ENCODE assay signal across 8 cellular contexts in the genomic region with DNA sequence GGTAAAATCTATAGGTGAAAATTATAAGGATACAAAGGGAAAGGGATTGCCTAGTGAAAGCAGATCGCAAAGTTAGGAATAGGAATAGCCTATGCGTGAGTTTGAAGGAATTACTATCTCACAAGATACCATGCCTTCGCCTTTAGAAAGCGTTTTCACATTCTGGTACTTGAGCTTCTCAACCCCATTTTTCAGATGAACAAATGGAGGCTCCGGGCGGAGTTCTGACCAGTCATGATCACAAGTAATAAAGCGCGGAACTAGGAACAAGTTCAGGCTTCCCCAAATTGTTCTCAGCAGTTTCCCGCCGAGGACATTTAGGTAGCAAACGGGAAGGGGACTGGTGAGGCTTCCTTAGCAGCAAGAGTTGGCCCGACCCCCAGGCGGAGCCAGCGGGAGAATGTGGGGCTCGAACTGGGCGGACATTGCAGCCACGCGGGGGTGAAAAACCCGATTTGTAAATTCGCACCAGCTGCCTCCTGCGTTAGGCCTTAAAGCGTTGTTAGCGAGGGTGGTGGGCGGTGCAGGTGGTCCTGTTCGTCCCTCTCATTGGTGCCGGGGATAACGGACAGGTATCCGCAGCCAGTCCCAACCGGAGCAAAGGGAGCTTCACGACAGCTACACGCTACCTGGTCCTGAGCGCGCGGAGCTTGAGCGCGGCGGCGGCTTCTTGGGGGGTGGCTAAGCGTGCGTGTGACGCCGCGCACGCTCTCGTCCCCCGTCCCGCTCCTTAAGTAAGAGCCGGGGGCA. TPM values are rescaled to one million over a fixed set of nuclear protein-coding genes. Genes with fewer than 3 reads are reported as not detected.
DNase-seq lines count a peak whose midpoint lies in the region; ATAC-seq and TF ChIP-seq lines count a peak whose summit lies in the region.

No MANE protein-coding gene starts in this region.

- no peaks in the 10 kb centered on the region for H3K36me3 Mint-ChIP-seq in activated CD4-positive, alpha-beta memory T cell treated with anti-CD3 and anti-CD28 coated beads for 36 hours

- DNase-seq in activated CD4-positive, alpha-beta memory T cell treated with anti-CD3 and anti-CD28 coated beads for 36 hours: peak; percentile 90
- DNase-seq in lung (ENCODE audit: low spot score) (peak; percentile 88), KG1 (lab: John Stamatoyannopoulos, UW) (no peak)
- DNase-seq in stimulated activated CD4-positive, alpha-beta T cell treated with anti-CD3 and anti-CD28 coated beads, Interleukin-4, amount 100 ng/mL, for 4 hours: peak; percentile 73 to 86

- H4K20me1 ChIP-seq in DOHH2 (ENCODE audit: control insufficient read depth, insufficient read depth, low read depth, low read length): no peaks in the 10 kb centered on the region

- no peak overlapping the region for H3K27ac ChIP-seq in DOHH2 (ENCODE audit: low read depth, low read length)
- no peak overlapping the region for H3K27ac ChIP-seq in ectodermal cell (ENCODE audit: insufficient read depth, low read depth, low read length, poor library complexity, severe bottlenecking)
- peak overlapping the region; percentile 32 to 75 for H3K27ac ChIP-seq in lung (ENCODE audit: low read depth in 1 of 2, low read length in 1 of 2)

- H3K27ac Mint-ChIP-seq in activated CD4-positive, alpha-beta memory T cell treated with anti-CD3 and anti-CD28 coated beads for 36 hours: no peak overlapping the region

- H3K4me1 ChIP-seq in DOHH2 (ENCODE audit: control insufficient read depth, low read length) (peaks cover 15% of the 10 kb centered on the region), ectodermal cell (ENCODE audit: control insufficient read depth, insufficient read depth, low read length) (peaks cover 11% of the 10 kb centered on the region), lung (ENCODE audit: control insufficient read depth in 2 of 2, insufficient read depth in 2 of 2, low read length in 2 of 2) (no peaks in the 10 kb centered on the region)

- 20 to 21% methylated on average over 48 of the region's 48 CpGs for WGBS in ectodermal cell, 2 experiments
- 9 to 12% methylated on average over 48 of the region's 48 CpGs for WGBS in lung, 2 donors

- POLR2A ChIA-PET in activated CD4-positive, alpha-beta memory T cell treated with anti-CD3 and anti-CD28 coated beads for 36 hours (lab: Charles Lee): interaction anchor here (0.7 to 1.6 kb wide), 4 partner anchors 10 to 59 kb away, joined by 3 to 7 read pairs (median 4); a partner anchor contains a TSS

- H3K9me3 ChIP-seq in DOHH2 (ENCODE audit: control insufficient read depth, insufficient read depth, low read length): no peaks in the 10 kb centered on the region
- H3K9me3 ChIP-seq in ectodermal cell (ENCODE audit: control insufficient read depth, low read length): no peaks in the 10 kb centered on the region
- no peaks in the 10 kb centered on the region for H3K9me3 ChIP-seq in lung (ENCODE audit: control insufficient read depth in 2 of 2, insufficient read depth in 1 of 2, low read length in 1 of 2)

- H3F3A ChIP-seq in DOHH2 (ENCODE audit: control insufficient read depth, insufficient read depth): no peaks in the 10 kb centered on the region

- no peaks in the 10 kb centered on the region for H3K79me2 ChIP-seq in DOHH2 (ENCODE audit: control insufficient read depth, low read length)

- no peaks in the 10 kb centered on the region for H3K9me2 ChIP-seq in DOHH2 (replicated peaks; ENCODE audit: control insufficient read depth, low read length)

- intact Hi-C loops in activated CD4-positive, alpha-beta memory T cell treated with anti-CD3 and anti-CD28 coated beads for 36 hours (cut with micrococcal nuclease): no loop called here

- CTCF ChIA-PET in activated CD4-positive, alpha-beta memory T cell treated with anti-CD3 and anti-CD28 coated beads for 36 hours (lab: Charles Lee): interaction anchor here (0.8 to 2.8 kb wide), 6 partner anchors 12 to 83 kb away, joined by 3 to 15 read pairs (median 4); a partner anchor contains a TSS

- peak overlapping the region; percentile 51 for H3K4me3 ChIP-seq in DOHH2 (ENCODE audit: low read length)
- H3K4me3 ChIP-seq in ectodermal cell (ENCODE audit: insufficient read depth, low read depth, low read length): peak overlapping the region; percentile 33
- H3K4me3 ChIP-seq in lung: peak overlapping the region; percentile 11

- peaks cover 4% of the 10 kb centered on the region for H3K27me3 Mint-ChIP-seq in activated CD4-positive, alpha-beta memory T cell treated with anti-CD3 and anti-CD28 coated beads for 36 hours

- H3K36me3 ChIP-seq in DOHH2 (ENCODE audit: control insufficient read depth, low read length) (no peaks in the 10 kb centered on the region), ectodermal cell (ENCODE audit: control insufficient read depth, insufficient read depth, low read length) (peaks cover 5% of the 10 kb centered on the region), lung (ENCODE audit: control insufficient read depth in 2 of 2, insufficient read depth in 2 of 2, low read length in 2 of 2) (peaks cover 0 to 6% of the 10 kb centered on the region in 2 donors)

- peak; percentile 90 for ATAC-seq in HG02981 (IDR thresholded peaks at IDR 0.05; ENCODE audit: unreplicated experiment)
- ATAC-seq in lung (ENCODE audit: insufficient read depth, low FRiP score): peak; percentile 93
- ATAC-seq in HG02938 (IDR thresholded peaks at IDR 0.05; ENCODE audit: unreplicated experiment): no peak

- 0 out of 2 replicates have a peak, but pooled peaks cover 4% of the 10 kb centered on the region for H3K27me3 ChIP-seq in DOHH2 (ENCODE audit: control insufficient read depth, low read length)
- H3K27me3 ChIP-seq in ectodermal cell (ENCODE audit: control insufficient read depth, insufficient read depth, low read length, poor library complexity, severe bottlenecking): peaks cover 32% of the 10 kb centered on the region
- no peaks in the 10 kb centered on the region for H3K27me3 ChIP-seq in lung (ENCODE audit: control insufficient read depth, insufficient read depth)

- H3K4me1 Mint-ChIP-seq in activated CD4-positive, alpha-beta memory T cell treated with anti-CD3 and anti-CD28 coated beads for 36 hours (ENCODE audit: low read depth): peaks cover 13% of the 10 kb centered on the region

- peak overlapping the region; percentile 55 for H3K4me2 ChIP-seq in DOHH2 (ENCODE audit: low read length)

- H3K4me3 Mint-ChIP-seq in activated CD4-positive, alpha-beta memory T cell treated with anti-CD3 and anti-CD28 coated beads for 36 hours: peak overlapping the region; percentile 72

- TF ChIP-seq CTCF in DOHH2 (IDR thresholded peaks at IDR 0.05; ENCODE audit: low read depth, low read length, poor library complexity, severe bottlenecking) (no peak), lung (IDR thresholded peaks at IDR 0.05; ENCODE audit: control extremely low read depth, extremely low read depth) (no peak)

- H3K9me3 Mint-ChIP-seq in activated CD4-positive, alpha-beta memory T cell treated with anti-CD3 and anti-CD28 coated beads for 36 hours: no peaks in the 10 kb centered on the region

RNA-seq across cellular contexts. Expression of a gene that starts 15.4 kb away (rescaled TPM):
- 1 to 10 TPM; 1.9 to 2.5 TPM for total RNA-seq in activated CD4-positive, alpha-beta memory T cell treated with anti-CD3 and anti-CD28 coated beads for 36 hours
- polyA plus RNA-seq in ectodermal cell (2013, experiment 1 of 4): 23.8 TPM
- polyA plus RNA-seq in ectodermal cell (2013, experiment 2 of 4): 24.3 TPM
- 18.8 TPM for polyA plus RNA-seq in ectodermal cell (2013, experiment 3 of 4)
- 21.4 TPM for polyA plus RNA-seq in ectodermal cell (2013, experiment 4 of 4)
- total RNA-seq in lung: 1 to 10 TPM; 6.4 to 9.8 TPM
- 1 to 10 TPM; 6.3 to 6.7 TPM for polyA plus RNA-seq in lung

RNA-seq across cellular contexts. Expression of a gene that starts 25.4 kb away (rescaled TPM):
- total RNA-seq in activated CD4-positive, alpha-beta memory T cell treated with anti-CD3 and anti-CD28 coated beads for 36 hours: 10 to 100 TPM; 24.2 to 26.7 TPM
- polyA plus RNA-seq in ectodermal cell (2013, experiment 1 of 4): not detected
- not detected for polyA plus RNA-seq in ectodermal cell (2013, experiment 2 of 4)
- not detected for polyA plus RNA-seq in ectodermal cell (2013, experiment 3 of 4)
- not detected for polyA plus RNA-seq in ectodermal cell (2013, experiment 4 of 4)
- 10 to 100 TPM in 1 of 2 donors, 1 to 10 TPM in 1; 3.4 to 11.3 TPM for total RNA-seq in lung
- polyA plus RNA-seq in lung: 10 to 100 TPM; 26.6 to 31.8 TPM

RNA-seq across cellular contexts. Expression of a gene that starts 34.7 kb away (rescaled TPM):
- total RNA-seq in activated CD4-positive, alpha-beta memory T cell treated with anti-CD3 and anti-CD28 coated beads for 36 hours: 1 to 10 TPM; 1.8 to 2.6 TPM
- 14.8 TPM for polyA plus RNA-seq in ectodermal cell (2013, experiment 1 of 4)
- polyA plus RNA-seq in ectodermal cell (2013, experiment 2 of 4): 10.8 TPM
- 10.7 TPM for polyA plus RNA-seq in ectodermal cell (2013, experiment 3 of 4)
- 13.0 TPM for polyA plus RNA-seq in ectodermal cell (2013, experiment 4 of 4)
- total RNA-seq in lung: 10 to 100 TPM in 1 of 2 donors, 1 to 10 TPM in 1; 4.9 to 12.7 TPM
- polyA plus RNA-seq in lung: 1 to 10 TPM; 5.1 to 5.3 TPM

RNA-seq across cellular contexts. Expression of a gene that starts 34.9 kb away (rescaled TPM):
- 10 to 100 TPM; 67.5 to 67.8 TPM for total RNA-seq in activated CD4-positive, alpha-beta memory T cell treated with anti-CD3 and anti-CD28 coated beads for 36 hours
- polyA plus RNA-seq in ectodermal cell (2013, experiment 1 of 4): 41.6 TPM
- polyA plus RNA-seq in ectodermal cell (2013, experiment 2 of 4): 40.0 TPM
- 39.3 TPM for polyA plus RNA-seq in ectodermal cell (2013, experiment 3 of 4)
- polyA plus RNA-seq in ectodermal cell (2013, experiment 4 of 4): 42.8 TPM
- total RNA-seq in lung: 10 to 100 TPM; 30.0 to 31.3 TPM
- 10 to 100 TPM; 50.7 to 73.8 TPM for polyA plus RNA-seq in lung

RNA-seq across cellular contexts. Expression of a gene that starts 44.8 kb away (rescaled TPM):
- total RNA-seq in activated CD4-positive, alpha-beta memory T cell treated with anti-CD3 and anti-CD28 coated beads for 36 hours: 1 to 10 TPM; 1.7 to 2.7 TPM
- polyA plus RNA-seq in ectodermal cell (2013, experiment 1 of 4): not detected
- polyA plus RNA-seq in ectodermal cell (2013, experiment 2 of 4): 1.00 TPM
- 1.3 TPM for polyA plus RNA-seq in ectodermal cell (2013, experiment 3 of 4)
- polyA plus RNA-seq in ectodermal cell (2013, experiment 4 of 4): 1.0 TPM
- total RNA-seq in lung: under 1 TPM in 1 of 2 donors, not detected in 1; 0.83 TPM
- polyA plus RNA-seq in lung: under 1 TPM; 0.18 to 0.31 TPM

Comparison
In these comparisons a context has a peak if more than half of its experiments do, and no peak if none do; other contexts are left out.
1. H3K27ac ChIP-seq: peak in lung (2 of 2); none in DOHH2 (single experiment) and ectodermal cell (single experiment).
2. Peak in every context shown above with its lines, with median percentiles within 50 percentile points of each other: H3K4me3 ChIP-seq.